In genomic region chr6:131199568-131200272, GRCh38 we compare ENCODE assay signal across 8 cellular contexts.
DNase-seq lines count a peak whose midpoint lies in the region; ATAC-seq and TF ChIP-seq lines count a peak whose summit lies in the region.

No MANE protein-coding gene starts in this region.

- H2AFZ ChIP-seq in KMS-11 (ENCODE audit: low read depth) = peak overlapping the region; percentile 40; the same call in 1 of the 2 replicates

- H3K9ac ChIP-seq in KMS-11 = no peak overlapping the region

- H3K4me1 ChIP-seq in KMS-11 (ENCODE audit: low read depth, poor library complexity, severe bottlenecking) = no peaks in the 10 kb centered on the region

- peak; percentile 100 for ATAC-seq in GM21786 (IDR thresholded peaks at IDR 0.05; ENCODE audit: unreplicated experiment)

- H3K4me3 ChIP-seq in GM06990 (replicated peaks; ENCODE audit: low read depth, low read length) = no peak overlapping the region
- H3K4me3 ChIP-seq in KMS-11 (IDR thresholded peaks at IDR 0.05; ENCODE audit: insufficient read depth, low read depth, low read length) = no peak overlapping the region

- H3K27me3 ChIP-seq in GM06990 (replicated peaks; ENCODE audit: control insufficient read depth, insufficient read depth, low read length) = no peaks in the 10 kb centered on the region
- H3K27me3 ChIP-seq in KMS-11 (ENCODE audit: insufficient read depth, low read depth) = no peaks in the 10 kb centered on the region

- H3K79me2 ChIP-seq in KMS-11 (ENCODE audit: insufficient read depth, low read depth) = no peaks in the 10 kb centered on the region

- DNase-seq in GM06990 (ENCODE audit: extremely low read depth, insufficient read length) (peak; percentile 68), T-helper 9 cell (peak; percentile 48), astrocyte of the hippocampus (ENCODE audit: low read depth, low spot score) (peak; percentile 54), left kidney (ENCODE audit: low read depth, low spot score) (peak; percentile 79), NCI-H2227 (lab: John Stamatoyannopoulos, UW; ENCODE audit: unreplicated experiment) (no peak)
- DNase-seq in stimulated activated CD8-positive, alpha-beta memory T cell treated with anti-CD3 and anti-CD28 coated beads, Interleukin-12 subunit alpha, Interleukin-12 subunit beta, amount 100 ng/mL, for 4 hours (ENCODE audit: low read depth) = peak; percentile 39

- H3K27ac ChIP-seq in KMS-11 = no peak overlapping the region

- peak; percentile 85 for TF ChIP-seq CTCF in GM06990 (IDR thresholded peaks at IDR 0.05; ENCODE audit: insufficient read depth, low read length, poor library complexity, severe bottlenecking)
- peak; percentile 64 for TF ChIP-seq CTCF in KMS-11 (conservative IDR thresholded peaks at IDR 0.05; ENCODE audit: low read depth, low read length)

- no peak overlapping the region for H3K4me2 ChIP-seq in KMS-11

- H3K36me3 ChIP-seq in GM06990 (ENCODE audit: control insufficient read depth, insufficient read depth, low read length) = no peaks in the 10 kb centered on the region
- no peaks in the 10 kb centered on the region for H3K36me3 ChIP-seq in KMS-11 (ENCODE audit: insufficient read depth)

- H4K20me1 ChIP-seq in KMS-11 (ENCODE audit: insufficient read depth) = no peaks in the 10 kb centered on the region
